Comparison of ENCODE assay signal across 1 cellular context in the genomic region with DNA sequence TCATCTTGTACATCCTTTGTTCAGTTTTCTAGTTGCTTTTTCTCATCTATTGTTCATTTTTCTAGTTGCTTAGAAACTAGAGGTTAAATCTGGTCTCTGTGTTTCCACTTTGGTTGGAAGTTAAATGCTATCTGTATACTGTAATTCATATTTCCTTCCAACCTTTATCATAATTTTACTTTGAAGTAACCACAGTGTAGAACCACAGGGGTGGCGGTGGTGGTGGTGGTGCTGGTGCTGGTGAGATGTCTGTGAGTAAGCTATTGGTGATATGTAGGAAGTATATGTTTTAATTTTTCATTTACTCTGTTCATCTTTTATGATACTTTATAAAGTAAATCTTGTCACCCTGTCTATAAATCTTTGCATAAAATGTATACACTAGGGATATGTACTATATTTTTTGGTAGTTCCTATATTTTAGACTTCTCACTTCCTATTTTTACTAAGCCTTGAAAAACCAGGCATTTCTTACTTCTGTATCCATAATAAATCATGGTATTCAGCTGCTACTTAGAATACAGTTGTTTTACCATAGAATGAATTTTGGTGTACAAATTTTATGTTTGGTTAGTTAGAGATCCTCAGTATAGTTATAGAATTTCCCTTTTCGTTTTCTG.
TF ChIP-seq lines count a peak whose summit lies in the region.

No MANE protein-coding gene starts in this region.

TF ChIP-seq in K562, 482 proteins besides CTCF, POLR2A, EP300 and RAD21 (continued from another document):
- TF ChIP-seq, protein P1, sequence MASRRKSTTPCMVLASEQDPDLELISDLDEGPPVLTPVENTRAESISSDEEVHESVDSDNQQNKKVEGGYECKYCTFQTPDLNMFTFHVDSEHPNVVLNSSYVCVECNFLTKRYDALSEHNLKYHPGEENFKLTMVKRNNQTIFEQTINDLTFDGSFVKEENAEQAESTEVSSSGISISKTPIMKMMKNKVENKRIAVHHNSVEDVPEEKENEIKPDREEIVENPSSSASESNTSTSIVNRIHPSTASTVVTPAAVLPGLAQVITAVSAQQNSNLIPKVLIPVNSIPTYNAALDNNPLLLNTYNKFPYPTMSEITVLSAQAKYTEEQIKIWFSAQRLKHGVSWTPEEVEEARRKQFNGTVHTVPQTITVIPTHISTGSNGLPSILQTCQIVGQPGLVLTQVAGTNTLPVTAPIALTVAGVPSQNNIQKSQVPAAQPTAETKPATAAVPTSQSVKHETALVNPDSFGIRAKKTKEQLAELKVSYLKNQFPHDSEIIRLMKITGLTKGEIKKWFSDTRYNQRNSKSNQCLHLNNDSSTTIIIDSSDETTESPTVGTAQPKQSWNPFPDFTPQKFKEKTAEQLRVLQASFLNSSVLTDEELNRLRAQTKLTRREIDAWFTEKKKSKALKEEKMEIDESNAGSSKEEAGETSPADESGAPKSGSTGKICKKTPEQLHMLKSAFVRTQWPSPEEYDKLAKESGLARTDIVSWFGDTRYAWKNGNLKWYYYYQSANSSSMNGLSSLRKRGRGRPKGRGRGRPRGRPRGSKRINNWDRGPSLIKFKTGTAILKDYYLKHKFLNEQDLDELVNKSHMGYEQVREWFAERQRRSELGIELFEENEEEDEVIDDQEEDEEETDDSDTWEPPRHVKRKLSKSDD (conservative IDR thresholded peaks at IDR 0.05; ENCODE audit: low read length) = no peak
- no peak for TF ChIP-seq TAF7 (tag; IDR thresholded peaks at IDR 0.05)
